In the genomic region with DNA sequence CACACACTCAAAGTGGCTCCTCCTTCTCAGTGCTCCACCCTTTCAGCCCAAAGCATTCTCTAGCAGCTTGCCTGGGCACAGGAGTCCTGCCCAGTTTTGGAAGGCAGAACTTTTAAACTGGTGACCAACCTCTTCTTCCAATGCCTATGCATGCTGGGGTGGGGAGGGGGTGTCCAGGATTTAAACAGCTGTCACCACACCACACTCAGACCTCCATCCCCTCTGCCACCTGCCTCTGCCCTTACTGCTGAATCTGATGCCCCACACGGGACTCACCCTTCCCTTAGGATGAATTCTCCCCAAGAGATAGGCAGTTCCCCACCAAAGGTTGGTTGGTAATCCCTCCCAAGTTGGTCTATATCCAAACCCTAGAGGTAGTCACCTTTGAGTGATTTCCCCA, we compare ENCODE assay signal across 26 cellular contexts. TPM values are rescaled to one million over a fixed set of nuclear protein-coding genes. Genes with fewer than 3 reads are reported as not detected.
"Had no signal": no experiment of that assay in that cellular context is flagged by ENCODE, and none has a peak within 500 bp of the region (broad histone marks: within the 10 kb centered on the region; RNA-seq: fewer than 3 reads in every experiment).

No MANE protein-coding gene starts in this region.

- H3K27ac Mint-ChIP-seq: dendritic cell treated with granulocyte-macrophage colony-stimulating factor and Interleukin-4, amounts not matched to agents 40 ng/mL and 50 ng/mL, for 4 days; effector memory CD8-positive, alpha-beta T cell; endodermal cell; mesothelial cell of epicardium had no signal

- ATAC-seq: effector memory CD8-positive, alpha-beta T cell; gastrocnemius medialis; left lung; lower lobe of right lung; mucosa of descending colon had no signal

- H3K4me3 ChIP-seq: colonic mucosa, esophagus squamous epithelium, gastrocnemius medialis, heart right ventricle, left lung, lower lobe of right lung, mucosa of descending colon had no signal

- DNase-seq: colonic mucosa; cortex of kidney; effector CD8-positive, alpha-beta T cell; effector memory CD8-positive, alpha-beta T cell; endodermal cell; esophagus squamous epithelium; foreskin fibroblast; foreskin melanocyte; gastrocnemius medialis; glutamatergic neuron; heart right ventricle; hippocampal formation; left cardiac atrium; left lung; left ventricle myocardium superior; lower lobe of right lung; mesenchymal stem cell; mucosa of descending colon had no signal

- H3K9me3 Mint-ChIP-seq: dendritic cell treated with granulocyte-macrophage colony-stimulating factor and Interleukin-4, amounts not matched to agents 40 ng/mL and 50 ng/mL, for 4 days; effector memory CD8-positive, alpha-beta T cell; endodermal cell had no signal

- H3K4me1 Mint-ChIP-seq: endodermal cell, mesothelial cell of epicardium had no signal

- H3K36me3 ChIP-seq: colonic mucosa, esophagus squamous epithelium, gastrocnemius medialis, heart right ventricle, left lung, lower lobe of right lung had no signal

- H3K27ac ChIP-seq: colonic mucosa, esophagus squamous epithelium, gastrocnemius medialis, heart right ventricle, left lung, lower lobe of right lung had no signal

- H3K27me3 ChIP-seq: colonic mucosa, left lung had no signal

- H3K9me3 ChIP-seq: colonic mucosa, esophagus squamous epithelium, gastrocnemius medialis, heart right ventricle, left lung, lower lobe of right lung, mucosa of descending colon had no signal

- H3K4me1 ChIP-seq: colonic mucosa, esophagus squamous epithelium, gastrocnemius medialis, left lung, lower lobe of right lung had no signal

- H3K4me3 Mint-ChIP-seq: dendritic cell treated with granulocyte-macrophage colony-stimulating factor and Interleukin-4, amounts not matched to agents 40 ng/mL and 50 ng/mL, for 4 days; effector memory CD8-positive, alpha-beta T cell; endodermal cell; mesothelial cell of epicardium had no signal

- H3K36me3 Mint-ChIP-seq: mesothelial cell of epicardium had no signal

RNA-seq across cellular contexts. Expression of a gene that starts 50.2 kb away (rescaled TPM):
- total RNA-seq: chondrocyte, esophagus squamous epithelium, gastrocnemius medialis, glomerular endothelial cell, left ventricle myocardium superior, mesenteric fat pad, myocyte had no signal
- polyA plus RNA-seq: endothelial cell of umbilical vein, heart right ventricle, keratinocyte had no signal
